12 cellular contexts compared by ENCODE assay signal in the genomic region with DNA sequence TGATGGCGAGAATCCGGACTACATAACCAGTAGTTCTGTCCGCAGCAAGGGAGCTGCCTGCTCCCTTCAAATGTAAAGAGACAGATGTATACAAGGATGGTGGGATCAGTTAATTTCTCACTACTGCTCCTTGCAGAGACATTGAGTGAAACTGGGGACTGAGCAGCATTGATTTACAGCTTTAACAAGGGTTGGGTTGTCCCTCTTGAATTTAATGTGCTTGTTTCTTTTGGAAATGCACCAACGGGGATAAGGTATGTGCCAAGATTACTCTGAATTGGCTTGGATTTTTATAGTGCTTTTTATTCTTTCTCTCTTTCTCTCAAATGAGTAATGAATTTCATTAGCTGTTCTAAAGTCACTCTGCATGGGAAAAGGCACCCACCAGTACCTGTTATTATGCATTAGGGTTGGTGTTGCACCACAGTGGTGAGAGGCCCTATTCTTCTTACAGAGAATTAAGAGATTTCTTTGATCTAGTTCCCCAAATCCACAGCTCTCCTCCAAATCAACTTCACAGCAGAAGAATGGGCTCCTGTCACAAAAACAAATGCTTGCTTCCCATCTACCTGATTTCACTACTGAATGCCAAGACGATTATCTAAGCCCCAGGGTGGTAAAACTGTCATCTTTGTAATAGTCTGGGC.
DNase-seq lines count a peak whose midpoint lies in the region; ATAC-seq and TF ChIP-seq lines count a peak whose summit lies in the region.
"Had no signal": no experiment of that assay in that cellular context is flagged by ENCODE, and none has a peak within 500 bp of the region (broad histone marks: within the 10 kb centered on the region; RNA-seq: fewer than 3 reads in every experiment).

No MANE protein-coding gene starts in this region.

- CTCF ChIA-PET in activated CD4-positive, alpha-beta memory T cell treated with anti-CD3 and anti-CD28 coated beads for 36 hours (lab: Charles Lee), result no interaction called here

- POLR2A ChIA-PET in activated CD4-positive, alpha-beta memory T cell treated with anti-CD3 and anti-CD28 coated beads for 36 hours (lab: Charles Lee), result interaction anchor here (0.8 to 1.1 kb wide), 2 partner anchors 9 to 12 kb away, joined by 3 to 4 read pairs; no protein-coding TSS in a partner anchor

- peak overlapping the region; percentile 5 for H3K27ac ChIP-seq in substantia nigra (ENCODE audit: low read depth, low read length, poor library complexity, severe bottlenecking)
- H3K27ac ChIP-seq: WERI-Rb-1 had no signal

- no peak overlapping the region for H3K4me3 ChIP-seq in fibroblast of pulmonary artery (replicated peaks; ENCODE audit: low read depth, low read length)

- ATAC-seq in HG03280 (IDR thresholded peaks at IDR 0.05; ENCODE audit: unreplicated experiment), result no peak

- H3K9me3 Mint-ChIP-seq in activated naive CD4-positive, alpha-beta T cell treated with anti-CD3 and anti-CD28 coated beads, Interleukin-2, amount 50 U/mL, for 24 hours, result no peaks in the 10 kb centered on the region
- H3K9me3 Mint-ChIP-seq in activated CD4-positive, alpha-beta memory T cell treated with anti-CD3 and anti-CD28 coated beads for 36 hours, result no peaks in the 10 kb centered on the region

- peak overlapping the region; percentile 9 for H3K4me3 Mint-ChIP-seq in activated naive CD4-positive, alpha-beta T cell treated with anti-CD3 and anti-CD28 coated beads, Interleukin-2, amount 50 U/mL, for 24 hours
- H3K4me3 Mint-ChIP-seq in activated CD4-positive, alpha-beta memory T cell treated with anti-CD3 and anti-CD28 coated beads for 36 hours, result no peak overlapping the region

- peak overlapping the region; percentile 10 for H3K27ac Mint-ChIP-seq in activated naive CD4-positive, alpha-beta T cell treated with anti-CD3 and anti-CD28 coated beads, Interleukin-2, amount 50 U/mL, for 24 hours
- peak overlapping the region; percentile 69 for H3K27ac Mint-ChIP-seq in activated CD4-positive, alpha-beta memory T cell treated with anti-CD3 and anti-CD28 coated beads for 36 hours

- H3K27me3 Mint-ChIP-seq in activated naive CD4-positive, alpha-beta T cell treated with anti-CD3 and anti-CD28 coated beads, Interleukin-2, amount 50 U/mL, for 24 hours, result no peaks in the 10 kb centered on the region
- no peaks in the 10 kb centered on the region for H3K27me3 Mint-ChIP-seq in activated CD4-positive, alpha-beta memory T cell treated with anti-CD3 and anti-CD28 coated beads for 36 hours

- TF ChIP-seq CTCF in fibroblast of pulmonary artery (IDR thresholded peaks at IDR 0.05; ENCODE audit: low read length, missing control alignments), result no peak

- intact Hi-C loops in activated CD4-positive, alpha-beta memory T cell treated with anti-CD3 and anti-CD28 coated beads for 36 hours (cut with micrococcal nuclease), result no loop called here

- peaks cover 90% of the 10 kb centered on the region for H3K4me1 Mint-ChIP-seq in activated naive CD4-positive, alpha-beta T cell treated with anti-CD3 and anti-CD28 coated beads, Interleukin-2, amount 50 U/mL, for 24 hours
- H3K4me1 Mint-ChIP-seq in activated CD4-positive, alpha-beta memory T cell treated with anti-CD3 and anti-CD28 coated beads for 36 hours (ENCODE audit: low read depth), result peaks cover 89% of the 10 kb centered on the region

- H3K36me3 Mint-ChIP-seq in activated naive CD4-positive, alpha-beta T cell treated with anti-CD3 and anti-CD28 coated beads, Interleukin-2, amount 50 U/mL, for 24 hours, result peaks cover 34% of the 10 kb centered on the region
- H3K36me3 Mint-ChIP-seq in activated CD4-positive, alpha-beta memory T cell treated with anti-CD3 and anti-CD28 coated beads for 36 hours, result peaks cover 24% of the 10 kb centered on the region

- no peak for DNase-seq in activated naive CD4-positive, alpha-beta T cell treated with Interleukin-2 at 50 U/mL for 16 hours
- DNase-seq in activated CD4-positive, alpha-beta memory T cell treated with anti-CD3 and anti-CD28 coated beads for 36 hours, result no peak
- DNase-seq in fibroblast of pulmonary artery (ENCODE audit: low read depth), result peak; percentile 43
- DNase-seq in substantia nigra (lab: John Stamatoyannopoulos, UW), result no peak
- no peak for DNase-seq in A172 (ENCODE audit: low spot score)
- no peak for DNase-seq in OCI-M2 (lab: John Stamatoyannopoulos, UW; ENCODE audit: unreplicated experiment)
- DNase-seq: GDM1; NCI-H2107; stimulated activated naive CD4-positive, alpha-beta T cell treated with Interleukin-2 at 50 U/mL for 16 hours; WERI-Rb-1 had no signal
